Comparison of ENCODE assay signal across 8 cellular contexts in the genomic region with DNA sequence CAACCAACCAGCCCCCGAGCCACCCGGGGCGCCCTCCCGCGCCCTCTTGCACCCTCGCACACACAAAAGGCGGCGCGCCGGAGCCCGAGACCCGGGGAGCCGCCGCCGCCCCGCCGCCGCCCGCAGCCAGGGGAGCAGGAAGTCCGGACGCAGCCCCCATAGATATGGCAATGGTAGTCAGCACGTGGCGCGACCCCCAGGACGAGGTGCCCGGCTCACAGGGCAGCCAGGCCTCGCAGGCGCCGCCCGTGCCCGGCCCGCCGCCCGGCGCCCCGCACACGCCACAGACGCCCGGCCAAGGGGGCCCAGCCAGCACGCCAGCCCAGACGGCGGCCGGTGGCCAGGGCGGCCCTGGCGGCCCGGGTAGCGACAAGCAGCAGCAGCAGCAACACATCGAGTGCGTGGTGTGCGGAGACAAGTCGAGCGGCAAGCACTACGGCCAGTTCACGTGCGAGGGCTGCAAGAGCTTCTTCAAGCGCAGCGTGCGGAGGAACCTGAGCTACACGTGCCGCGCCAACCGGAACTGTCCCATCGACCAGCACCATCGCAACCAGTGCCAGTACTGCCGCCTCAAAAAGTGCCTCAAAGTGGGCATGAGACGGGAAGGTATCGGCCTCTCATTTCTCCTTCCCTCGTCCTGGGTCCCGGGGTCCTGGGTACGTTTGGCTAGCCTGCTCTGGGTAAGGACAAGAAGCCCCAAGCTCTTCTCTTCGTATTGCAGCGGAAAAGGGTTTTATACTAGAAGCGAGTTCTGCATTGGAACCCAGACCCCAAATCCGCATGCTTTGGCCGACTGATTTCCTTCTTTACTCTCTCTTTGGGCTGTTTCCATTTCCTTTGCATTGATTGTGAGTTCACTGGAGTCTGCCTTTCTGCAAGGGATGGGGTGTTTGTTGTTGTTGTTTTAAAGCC. TPM values are rescaled to one million over a fixed set of nuclear protein-coding genes. Genes with fewer than 3 reads are reported as not detected.
DNase-seq lines count a peak whose midpoint lies in the region; FAIRE-seq and TF ChIP-seq lines count a peak whose summit lies in the region.

No MANE protein-coding gene starts in this region.

- TF ChIP-seq EP300 in neural cell (conservative IDR thresholded peaks at IDR 0.05; ENCODE audit: poor library complexity, severe bottlenecking), result no peak

- H4K20me1 ChIP-seq in endothelial cell of umbilical vein (replicated peaks; ENCODE audit: control insufficient read depth, extremely low read depth, insufficient read depth, low read length) (no peaks in the 10 kb centered on the region), neural cell (ENCODE audit: insufficient read depth) (no peaks in the 10 kb centered on the region)

- peak overlapping the region; percentile 1 for H3K4me2 ChIP-seq in endothelial cell of umbilical vein (ENCODE audit: insufficient read depth, low read length)
- H3K4me2 ChIP-seq in neural cell (ENCODE audit: low read length), result no peak overlapping the region

- no peak overlapping the region for H2AFZ ChIP-seq in endothelial cell of umbilical vein (ENCODE audit: low read depth, low read length)
- H2AFZ ChIP-seq in neural cell (ENCODE audit: low read depth, low read length), result no peak overlapping the region

- H3K27ac ChIP-seq in endothelial cell of umbilical vein (ENCODE audit: insufficient read depth, low read depth, low read length) (peak overlapping the region; percentile 89), neural cell (ENCODE audit: low read length) (no peak overlapping the region)

- POLR2A ChIA-PET in endothelial cell of umbilical vein (lab: Charles Lee), result interaction anchor here (0.5 to 0.6 kb wide), 2 partner anchors 101 to 594 kb away, joined by 3 to 4 read pairs; no protein-coding TSS in a partner anchor

- BruUV-seq in endothelial cell of umbilical vein (replicated peaks; lab: Mats Ljungman, UMichigan), result no TSS peak

- H3K4me3 ChIP-seq in endothelial cell of umbilical vein (replicated peaks in 1 of 3; ENCODE audit: insufficient read depth in 1 of 3, low read depth in 1 of 3, low read length in 3 of 3), result peak overlapping the region; percentile 92 to 99 (median 99)
- H3K4me3 ChIP-seq in neural cell (ENCODE audit: low read length), result peak overlapping the region; percentile 56

- no peak for FAIRE-seq in endothelial cell of umbilical vein (lab: Jason Lieb, UNC)

- peak; percentile 84 for TF ChIP-seq POLR2A in endothelial cell of umbilical vein (IDR thresholded peaks at IDR 0.05; ENCODE audit: low read depth, low read length)

- H3F3A ChIP-seq in neural cell (ENCODE audit: insufficient read depth, low read length, poor library complexity, severe bottlenecking), result peaks cover 2% of the 10 kb centered on the region

- intact Hi-C loops in endothelial cell of umbilical vein (cut with micrococcal nuclease), result no loop called here

- peaks cover 95% of the 10 kb centered on the region for H3K79me2 ChIP-seq in endothelial cell of umbilical vein (ENCODE audit: control insufficient read depth, insufficient read depth, low read length)
- H3K79me2 ChIP-seq in neural cell (replicated peaks; ENCODE audit: insufficient read depth, low read length), result no peaks in the 10 kb centered on the region

- no peaks in the 10 kb centered on the region for H3K27me3 ChIP-seq in endothelial cell of umbilical vein (ENCODE audit: control insufficient read depth in 2 of 2, insufficient read depth in 2 of 2, low read length in 2 of 2)
- peaks cover 93% of the 10 kb centered on the region for H3K27me3 ChIP-seq in neural cell (ENCODE audit: insufficient read depth, low read depth, low read length)

- TF ChIP-seq CTCF in endothelial cell of umbilical vein (IDR thresholded peaks at IDR 0.05; ENCODE audit: extremely low read depth in 1 of 2, insufficient read depth in 1 of 2, low read depth in 1 of 2, low read length in 2 of 2), result no peak
- no peak for TF ChIP-seq CTCF in neural cell (IDR thresholded peaks at IDR 0.05; ENCODE audit: poor library complexity, severe bottlenecking)

- no peaks in the 10 kb centered on the region for H3K9me1 ChIP-seq in endothelial cell of umbilical vein (replicated peaks; ENCODE audit: control insufficient read depth, extremely low read depth, insufficient read depth, low read length)

- DNase-seq in NCI-H2081 (lab: John Stamatoyannopoulos, UW) (peak; percentile 31 to 70), NCI-H2081 treated with DMSO at 0.1 percent for 48 hours (lab: John Stamatoyannopoulos, UW) (no peak), RPMI7951 (ENCODE audit: low read depth) (peak; percentile 76), endothelial cell of umbilical vein (ENCODE audit: low read depth, low spot score) (peak; percentile 40), germinal center (ENCODE audit: low spot score) (no peak), cerebellar nuclear complex (lab: John Stamatoyannopoulos, UW) (no peak)
- DNase-seq in NK-92 treated with Interleukin-12 subunit alpha and Interleukin-12 subunit beta, amount 100 ng/mL, for 24 hours (lab: John Stamatoyannopoulos, UW), result no peak

- H3K36me3 ChIP-seq in endothelial cell of umbilical vein (ENCODE audit: control insufficient read depth in 2 of 2, extremely low read depth in 1 of 2, insufficient read depth in 2 of 2, low read length in 2 of 2) (peaks cover 33 to 40% of the 10 kb centered on the region in 2 experiments), neural cell (ENCODE audit: insufficient read depth, low read length) (no peaks in the 10 kb centered on the region)

- H3K9me3 ChIP-seq in endothelial cell of umbilical vein (replicated peaks; ENCODE audit: control insufficient read depth, insufficient read depth, low read length), result no peaks in the 10 kb centered on the region
- H3K9me3 ChIP-seq in neural cell (ENCODE audit: low read length), result no peaks in the 10 kb centered on the region

- TF ChIP-seq RAD21 in neural cell (conservative IDR thresholded peaks at IDR 0.05), result no peak

- H3K9me2 ChIP-seq in neural cell (ENCODE audit: insufficient read depth, low read length), result no peaks in the 10 kb centered on the region

- H3K9ac ChIP-seq in endothelial cell of umbilical vein (replicated peaks; ENCODE audit: extremely low read depth, insufficient read depth, low read length), result peak overlapping the region; percentile 87
- no peak overlapping the region for H3K9ac ChIP-seq in neural cell (ENCODE audit: low read length)

- CTCF ChIA-PET in endothelial cell of umbilical vein (lab: Charles Lee), result no interaction called here

- peaks cover 22% of the 10 kb centered on the region for H3K4me1 ChIP-seq in endothelial cell of umbilical vein (ENCODE audit: control insufficient read depth, extremely low read depth, insufficient read depth, low read length)

- dilution Hi-C loops in endothelial cell of umbilical vein (cut with MboI; ENCODE audit: extremely low pct_ligation_motif_present, low sequenced_read_pairs), result loop anchor here (25.0 kb wide), 1 partner anchor 1020 kb away; no protein-coding TSS in a partner anchor

TF ChIP-seq in endothelial cell of umbilical vein, 7 proteins besides CTCF, POLR2A, EP300 and RAD21:
- TF ChIP-seq MYC (IDR thresholded peaks at IDR 0.05; ENCODE audit: low read depth, low read length) (no peak), JUN (IDR thresholded peaks at IDR 0.05; ENCODE audit: borderline replicate concordance, insufficient read depth, insufficient read length, low read depth) (no peak), EZH2 (IDR thresholded peaks at IDR 0.05; ENCODE audit: borderline replicate concordance, low read depth, low read length, severe bottlenecking) (no peak), FOS (IDR thresholded peaks at IDR 0.05; ENCODE audit: borderline replicate concordance, insufficient read depth, low read length) (no peak), POLR2AphosphoS5 (IDR thresholded peaks at IDR 0.05; ENCODE audit: insufficient read depth, low read depth, low read length) (peak; percentile 71), GATA2 (IDR thresholded peaks at IDR 0.05; ENCODE audit: insufficient read depth, insufficient read length, low read depth, low read length) (no peak)
- TF ChIP-seq, protein P1, sequence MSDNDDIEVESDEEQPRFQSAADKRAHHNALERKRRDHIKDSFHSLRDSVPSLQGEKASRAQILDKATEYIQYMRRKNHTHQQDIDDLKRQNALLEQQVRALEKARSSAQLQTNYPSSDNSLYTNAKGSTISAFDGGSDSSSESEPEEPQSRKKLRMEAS (IDR thresholded peaks at IDR 0.05; ENCODE audit: insufficient read depth, insufficient read length), result peak; percentile 6

TF ChIP-seq in neural cell, 6 proteins besides CTCF, POLR2A, EP300 and RAD21:
- TF ChIP-seq POLR2AphosphoS5 (IDR thresholded peaks at IDR 0.05), result peak; percentile 2
- no peak for TF ChIP-seq MXI1 (conservative IDR thresholded peaks at IDR 0.05; ENCODE audit: poor library complexity, severe bottlenecking)

RNA-seq across cellular contexts. Expression of a gene that starts 1.7 kb away (rescaled TPM):
- 13.2 and 18.7 TPM in 2 replicates for total RNA-seq in RPMI7951 (2014; rRNA removed; shearing (Covaris generic))
- 153 and 182 TPM in 2 replicates for total RNA-seq in endothelial cell of umbilical vein
- 105 and 120 TPM in 2 replicates for polyA plus RNA-seq in endothelial cell of umbilical vein
- polyA plus RNA-seq in endothelial cell of umbilical vein (2011; cell fraction: cytosol; rRNA removed), result 108 and 112 TPM in 2 replicates
- 115 and 122 TPM in 2 replicates for polyA plus RNA-seq in endothelial cell of umbilical vein (2011; cell fraction: nucleus; rRNA removed)
- polyA plus RNA-seq in endothelial cell of umbilical vein (2012), result 242 and 247 TPM in 2 replicates
- 77.0 and 94.2 TPM in 2 replicates for polyA minus RNA-seq in endothelial cell of umbilical vein
- 23.5 TPM for polyA minus RNA-seq in endothelial cell of umbilical vein (2011; cell fraction: cytosol; rRNA and poly(A)+ RNA removed)
- 98.6 and 113 TPM in 2 replicates for polyA minus RNA-seq in endothelial cell of umbilical vein (2011; cell fraction: nucleus; rRNA and poly(A)+ RNA removed)
- polyA plus RNA-seq in neural cell, result 0.07 TPM in 1 of 2 replicates, not detected in the other
- not detected in 2 replicates for polyA minus RNA-seq in neural cell

Comparison
In these comparisons a context has a peak if more than half of its experiments do, and no peak if none do; other contexts are left out.
1. DNase-seq: peak in NCI-H2081 (2 of 2), RPMI7951 (single experiment) and endothelial cell of umbilical vein (single experiment); none in NCI-H2081 treated with DMSO at 0.1 percent for 48 hours (single experiment), NK-92 treated with Interleukin-12 subunit alpha and Interleukin-12 subunit beta, amount 100 ng/mL, for 24 hours (single experiment), germinal center (single experiment) and cerebellar nuclear complex (0 of 2).